In genomic region chr18:71114550-71115210, GRCh38 we compare ENCODE assay signal across 15 cellular contexts.
DNase-seq lines count a peak whose midpoint lies in the region; ATAC-seq, FAIRE-seq and TF ChIP-seq lines count a peak whose summit lies in the region.
"Had no signal": no experiment of that assay in that cellular context is flagged by ENCODE, and none has a peak within 500 bp of the region (broad histone marks: within the 10 kb centered on the region; RNA-seq: fewer than 3 reads in every experiment).

No MANE protein-coding gene starts in this region.

- no peak overlapping the region for H2BK5ac ChIP-seq in mesendoderm (ENCODE audit: low read length)

- no peak overlapping the region for H3K18ac ChIP-seq in mesendoderm (ENCODE audit: low read length)

- H3K27ac ChIP-seq in PC-3 (ENCODE audit: low read length) (no peak overlapping the region), mesendoderm (ENCODE audit: low read depth, low read length) (no peak overlapping the region)
- H3K27ac ChIP-seq: SJCRH30 had no signal

- H4K20me1 ChIP-seq in PC-3 (ENCODE audit: low read length): no peaks in the 10 kb centered on the region

- H3K36me3 ChIP-seq in PC-3 (ENCODE audit: low read depth, low read length): no peaks in the 10 kb centered on the region
- H3K36me3 ChIP-seq in mesendoderm (ENCODE audit: control insufficient read depth, insufficient read depth, low read length): no peaks in the 10 kb centered on the region
- H3K36me3 ChIP-seq: SJCRH30 had no signal

- H3K4me2 ChIP-seq in PC-3 (ENCODE audit: low read length) (peak overlapping the region; percentile 79), mesendoderm (ENCODE audit: low read length) (no peak overlapping the region)

- no peaks in the 10 kb centered on the region for H3K9me3 ChIP-seq in PC-3 (ENCODE audit: low read length)
- H3K9me3 ChIP-seq: SJCRH30 had no signal

- FAIRE-seq in D721Med (lab: Jason Lieb, UNC): peak; percentile 51
- FAIRE-seq: GM19239, H1 had no signal

- H3K79me2 ChIP-seq in PC-3 (ENCODE audit: low read length) (no peaks in the 10 kb centered on the region), mesendoderm (ENCODE audit: control insufficient read depth, insufficient read depth, low read length) (no peaks in the 10 kb centered on the region)

- peak; percentile 37 for ATAC-seq in PC-3
- ATAC-seq: CD8-positive, alpha-beta T cell had no signal

- H2AK5ac ChIP-seq in mesendoderm (ENCODE audit: low read length): no peak overlapping the region

- H4K8ac ChIP-seq in mesendoderm (ENCODE audit: low read depth, low read length): no peak overlapping the region

- no peak overlapping the region for H4K5ac ChIP-seq in mesendoderm (ENCODE audit: low read length)

- H2BK120ac ChIP-seq in mesendoderm (ENCODE audit: low read depth, low read length): no peak overlapping the region

- H3K56ac ChIP-seq in mesendoderm (ENCODE audit: low read length): no peak overlapping the region

- no peak overlapping the region for H3K4ac ChIP-seq in mesendoderm (ENCODE audit: low read depth, low read length)

- no peaks in the 10 kb centered on the region for H3F3A ChIP-seq in PC-3 (ENCODE audit: low read length, unreplicated experiment)

- peak overlapping the region; percentile 58 for H3K4me3 ChIP-seq in PC-3 (ENCODE audit: low read length)
- H3K4me3 ChIP-seq in mesendoderm (ENCODE audit: low read length): no peak overlapping the region
- H3K4me3 ChIP-seq: SJCRH30 had no signal

- H3K4me1 ChIP-seq in PC-3 (ENCODE audit: insufficient read depth, low read length) (no peaks in the 10 kb centered on the region), mesendoderm (ENCODE audit: control insufficient read depth, low read depth, low read length) (no peaks in the 10 kb centered on the region)
- H3K4me1 ChIP-seq: SJCRH30 had no signal

- no peaks in the 10 kb centered on the region for H3K9me2 ChIP-seq in PC-3 (replicated peaks; ENCODE audit: low read length)

- peak overlapping the region; percentile 73 for H3K23ac ChIP-seq in mesendoderm (ENCODE audit: low read length)

- no CpG with 5 or more reads among the region's 11 CpGs for WGBS in mesendoderm (ENCODE audit: extremely low coverage, insufficient coverage, low lambda C conversion rate)

- no peak for DNase-seq in D721Med (ENCODE audit: insufficient read length, low spot score)
- DNase-seq in H4 (ENCODE audit: low spot score): peak; percentile 39
- DNase-seq in PC-3: no peak
- no peak for DNase-seq in mesendoderm
- no peak for DNase-seq in NCI-H524 (lab: John Stamatoyannopoulos, UW)
- no peak for DNase-seq in superior temporal gyrus (ENCODE audit: extremely low spot score)
- DNase-seq in HPDE6-E6E7 (ENCODE audit: extremely low spot score): no peak
- DNase-seq: CD8-positive, alpha-beta T cell; IMR-90; Kasumi-1; NCI-H1105; NCI-H187; SJCRH30 had no signal

- H2AFZ ChIP-seq in PC-3 (ENCODE audit: low read length): peak overlapping the region; percentile 75

- H3K27me3 ChIP-seq in PC-3 (ENCODE audit: low read length): no peaks in the 10 kb centered on the region
- H3K27me3 ChIP-seq in mesendoderm (ENCODE audit: insufficient read depth, low read length, poor library complexity): no peaks in the 10 kb centered on the region
- H3K27me3 ChIP-seq: SJCRH30 had no signal

- H3K9ac ChIP-seq in PC-3 (ENCODE audit: low read length) (no peak overlapping the region), mesendoderm (ENCODE audit: low read length) (no peak overlapping the region)

- BruUV-seq in PC-3 (replicated peaks; lab: Mats Ljungman, UMichigan): no TSS peak

- intact Hi-C loops in PC-3 (cut with micrococcal nuclease): no loop called here

- no peaks in the 10 kb centered on the region for H3K79me1 ChIP-seq in mesendoderm (ENCODE audit: low read length)

- no peak for TF ChIP-seq CTCF in D721Med (IDR thresholded peaks at IDR 0.05; ENCODE audit: insufficient read depth, missing control alignments)
- no peak for TF ChIP-seq CTCF in PC-3 (conservative IDR thresholded peaks at IDR 0.05; ENCODE audit: low read depth, low read length)

- POLR2A ChIA-PET in PC-3 (lab: Charles Lee; ENCODE audit: unreplicated experiment): no interaction called here

- H2BK15ac ChIP-seq in mesendoderm (replicated peaks; ENCODE audit: low read depth): no peak overlapping the region

- CTCF ChIA-PET in PC-3 (lab: Charles Lee): no interaction called here
